In genomic region chr9:116163293-116164055, GRCh38 we compare ENCODE assay signal across 12 cellular contexts. TPM values are rescaled to one million over a fixed set of nuclear protein-coding genes. Genes with fewer than 3 reads are reported as not detected.
DNase-seq lines count a peak whose midpoint lies in the region; ATAC-seq and TF ChIP-seq lines count a peak whose summit lies in the region.
"Had no signal": no experiment of that assay in that cellular context is flagged by ENCODE, and none has a peak within 500 bp of the region (broad histone marks: within the 10 kb centered on the region; RNA-seq: fewer than 3 reads in every experiment).

No MANE protein-coding gene starts in this region.

- DNase-seq in AG04449 (ENCODE audit: low read depth, low spot score) (no peak), SK-MEL-5 (ENCODE audit: low read depth, low spot score) (peak; percentile 41), foreskin keratinocyte (no peak), Ammon's horn (ENCODE audit: low spot score) (no peak), SIG-M5 (lab: John Stamatoyannopoulos, UW) (no peak)
- DNase-seq in activated CD4-positive, alpha-beta T cell treated with anti-CD3 and anti-CD28 coated beads, Interleukin-2, amount 10 ng/mL, durations not matched to agents 7 days and 5 days, result no peak
- DNase-seq: activated T-cell treated with anti-CD3 and anti-CD28 coated beads, Interleukin-2, amount 50 U/mL, for 4 hours; effector CD8-positive, alpha-beta T cell had no signal

- no peaks in the 10 kb centered on the region for H3K9me3 Mint-ChIP-seq in activated CD4-positive, alpha-beta T cell treated with anti-CD3 and anti-CD28 coated beads, Interleukin-2, amount 10 ng/mL, durations not matched to agents 7 days and 5 days
- H3K9me3 Mint-ChIP-seq: activated T-cell treated with anti-CD3 and anti-CD28 coated beads, Interleukin-2, amount 50 U/mL, for 4 hours had no signal

- CTCF ChIA-PET in AG04449 (lab: Yijun Ruan, JAX), result interaction anchor here (1.0 to 1.5 kb wide), 8 partner anchors 9 to 498 kb away, joined by 3 to 5 read pairs (median 3); no protein-coding TSS in a partner anchor
- CTCF ChIA-PET in activated CD4-positive, alpha-beta T cell treated with anti-CD3 and anti-CD28 coated beads, Interleukin-2, amount 10 ng/mL, durations not matched to agents 7 days and 5 days (lab: Charles Lee), result no interaction called here

- no peaks in the 10 kb centered on the region for H3K36me3 Mint-ChIP-seq in activated CD4-positive, alpha-beta T cell treated with anti-CD3 and anti-CD28 coated beads, Interleukin-2, amount 10 ng/mL, durations not matched to agents 7 days and 5 days (ENCODE audit: low read depth)

- no peak overlapping the region for H3K27ac Mint-ChIP-seq in activated CD4-positive, alpha-beta T cell treated with anti-CD3 and anti-CD28 coated beads, Interleukin-2, amount 10 ng/mL, durations not matched to agents 7 days and 5 days

- ATAC-seq in foreskin keratinocyte (no peak), GM21390 (IDR thresholded peaks at IDR 0.05; ENCODE audit: unreplicated experiment) (no peak)
- ATAC-seq: activated T-cell treated with anti-CD3 and anti-CD28 coated beads, Interleukin-2, amount 50 U/mL, for 4 hours had no signal

- H3K27me3 Mint-ChIP-seq in activated CD4-positive, alpha-beta T cell treated with anti-CD3 and anti-CD28 coated beads, Interleukin-2, amount 10 ng/mL, durations not matched to agents 7 days and 5 days, result peaks cover 6% of the 10 kb centered on the region

- POLR2A ChIA-PET in AG04449 (lab: Yijun Ruan, JAX), result no interaction called here
- POLR2A ChIA-PET in activated CD4-positive, alpha-beta T cell treated with anti-CD3 and anti-CD28 coated beads, Interleukin-2, amount 10 ng/mL, durations not matched to agents 7 days and 5 days (lab: Charles Lee), result no interaction called here

- H3K4me3 Mint-ChIP-seq in activated CD4-positive, alpha-beta T cell treated with anti-CD3 and anti-CD28 coated beads, Interleukin-2, amount 10 ng/mL, durations not matched to agents 7 days and 5 days, result no peak overlapping the region
- H3K4me3 Mint-ChIP-seq: activated T-cell treated with anti-CD3 and anti-CD28 coated beads, Interleukin-2, amount 50 U/mL, for 4 hours had no signal

- H3K4me3 ChIP-seq in AG04449 (ENCODE audit: low read depth, low read length) (no peak overlapping the region), GM12875 (ENCODE audit: low read depth, low read length) (no peak overlapping the region)
- H3K4me3 ChIP-seq: HAP-1, vagina had no signal

- H3K4me1 Mint-ChIP-seq in activated CD4-positive, alpha-beta T cell treated with anti-CD3 and anti-CD28 coated beads, Interleukin-2, amount 10 ng/mL, durations not matched to agents 7 days and 5 days, result no peaks in the 10 kb centered on the region

- H3K27ac ChIP-seq in foreskin keratinocyte, result no peak overlapping the region
- H3K27ac ChIP-seq: vagina had no signal

- peaks cover 9% of the 10 kb centered on the region for H3K27me3 ChIP-seq in foreskin keratinocyte
- H3K27me3 ChIP-seq: vagina had no signal

- in situ Hi-C loops in SK-MEL-5 (cut with HindIII; ENCODE audit: low pct_unique_long_range_greater_than_20kb, low sequenced_read_pairs), result no loop called here

- no peaks in the 10 kb centered on the region for H3K4me1 ChIP-seq in foreskin keratinocyte
- H3K4me1 ChIP-seq: HAP-1 had no signal

- TF ChIP-seq CTCF in AG04449 (IDR thresholded peaks at IDR 0.05; ENCODE audit: insufficient read depth, low read length, missing control alignments) (peak; percentile 9), GM12875 (IDR thresholded peaks at IDR 0.05; ENCODE audit: borderline replicate concordance, insufficient read depth, low read depth, low read length) (peak; percentile 38; the same call in 1 of the 2 replicates), foreskin keratinocyte (conservative IDR thresholded peaks at IDR 0.05) (peak; percentile 71)

RNA-seq across cellular contexts. Expression of gene PAPPA, which starts 9.9 kb away (rescaled TPM):
- total RNA-seq in SK-MEL-5 (2014; rRNA removed; shearing (Covaris generic)), result 0.05 and 0.08 TPM in 2 replicates
- 0.08 and 0.13 TPM in 2 replicates for polyA plus RNA-seq in SK-MEL-5 (2015; cell fraction: cytosol; rRNA removed)
- polyA plus RNA-seq in SK-MEL-5 (2015; cell fraction: nucleus; rRNA removed), result 0.14 TPM in 1 of 2 replicates, not detected in the other
- total RNA-seq in foreskin keratinocyte, result 0.25 and 0.44 TPM in 2 replicates
- polyA plus RNA-seq in foreskin keratinocyte, result 0.03 and 0.04 TPM in 2 replicates
- total RNA-seq in activated CD4-positive, alpha-beta T cell treated with anti-CD3 and anti-CD28 coated beads, Interleukin-2, amount 10 ng/mL, durations not matched to agents 7 days and 5 days, result not detected

Comparison
In these comparisons a context has a peak if more than half of its experiments do, and no peak if none do; other contexts are left out.
1. CTCF ChIP-seq: peak in every context shown above with its lines; median percentile 71 in foreskin keratinocyte; 38 in GM12875; 9 in AG04449.